Comparison of ENCODE assay signal across 20 cellular contexts in the genomic region with DNA sequence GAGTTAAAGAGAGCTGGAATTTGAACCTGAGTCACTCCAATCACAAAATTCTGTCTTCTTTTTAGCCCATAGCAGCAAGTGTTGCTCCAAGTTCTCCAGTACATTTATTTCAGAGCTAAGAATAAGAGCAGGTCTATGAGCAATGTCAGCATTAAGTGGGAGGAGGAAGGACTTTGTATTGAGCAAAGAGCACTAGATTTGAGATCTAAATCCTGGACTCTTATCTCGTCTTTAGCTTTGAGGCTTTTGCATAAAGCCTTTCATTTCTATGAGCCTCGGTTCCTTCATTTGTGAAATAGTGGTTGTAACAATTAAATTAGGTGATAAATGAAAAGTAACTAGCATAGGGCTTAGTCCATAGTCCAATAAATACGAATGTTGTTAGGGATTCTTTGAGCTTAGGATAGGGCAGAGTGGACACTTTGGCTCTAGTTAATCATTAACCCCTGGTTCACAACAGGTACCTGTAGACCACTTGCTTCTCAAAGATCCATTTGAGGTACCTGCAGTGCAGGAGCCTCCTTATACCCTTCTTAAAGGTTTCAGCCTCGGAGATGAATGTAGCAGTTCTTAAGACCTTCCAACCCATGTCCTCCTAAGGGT.
DNase-seq lines count a peak whose midpoint lies in the region; ATAC-seq and TF ChIP-seq lines count a peak whose summit lies in the region.
"Had no signal": no experiment of that assay in that cellular context is flagged by ENCODE, and none has a peak within 500 bp of the region (broad histone marks: within the 10 kb centered on the region; RNA-seq: fewer than 3 reads in every experiment).

No MANE protein-coding gene starts in this region.

- no peak overlapping the region for H2AFZ ChIP-seq in smooth muscle cell (ENCODE audit: low read depth)
- H2AFZ ChIP-seq: GM23338 had no signal

- H3K9me3 ChIP-seq in neutrophil, result no peaks in the 10 kb centered on the region
- H3K9me3 ChIP-seq in smooth muscle cell (replicated peaks; ENCODE audit: low read depth), result no peaks in the 10 kb centered on the region

- 78% methylated on average over 4 of the region's 4 CpGs for WGBS in smooth muscle cell (ENCODE audit: low lambda C conversion rate)

- H3K4me2 ChIP-seq in smooth muscle cell, result no peak overlapping the region
- H3K4me2 ChIP-seq: BLaER1, GM23338 had no signal

- peaks cover 0 to 2% (median 2%) of the 10 kb centered on the region in 3 donors for H3K27me3 Mint-ChIP-seq in CD14-positive monocyte (ENCODE audit: low read depth in 3 of 3)
- H3K27me3 Mint-ChIP-seq: B cell; CD4-positive, alpha-beta memory T cell had no signal

- peaks cover 35% of the 10 kb centered on the region for H3K4me1 Mint-ChIP-seq in CD14-positive monocyte
- H3K4me1 Mint-ChIP-seq: B cell; CD4-positive, alpha-beta memory T cell; GM23338; H9 had no signal

- no peak overlapping the region for H3K4me3 ChIP-seq in neutrophil (ENCODE audit: low read depth in 1 of 2, low read length in 1 of 2)
- H3K4me3 ChIP-seq in smooth muscle cell, result no peak overlapping the region
- H3K4me3 ChIP-seq: BLaER1, GM23338 had no signal

- peaks cover 20 to 29% of the 10 kb centered on the region in 2 experiments for H3K4me1 ChIP-seq in neutrophil (ENCODE audit: control insufficient read depth in 1 of 2, insufficient read depth in 1 of 2, low read depth in 1 of 2, low read length in 1 of 2)
- H3K4me1 ChIP-seq in smooth muscle cell (ENCODE audit: low read depth), result no peaks in the 10 kb centered on the region
- H3K4me1 ChIP-seq: BLaER1 had no signal

- H3K36me3 ChIP-seq in neutrophil, result no peaks in the 10 kb centered on the region
- no peaks in the 10 kb centered on the region for H3K36me3 ChIP-seq in smooth muscle cell (ENCODE audit: low read depth)
- H3K36me3 ChIP-seq: BLaER1 had no signal

- DNase-seq in CD14-positive monocyte (ENCODE audit: low spot score) (no peak), LoVo (ENCODE audit: low spot score) (peak; percentile 9), left colon (no peak), GDM1 (lab: John Stamatoyannopoulos, UW) (no peak), smooth muscle cell (lab: John Stamatoyannopoulos, UW; ENCODE audit: unreplicated experiment) (no peak), HCEC 1CT (no peak), SIG-M5 treated with dmso at 0.1 percent for 504 hours (lab: John Stamatoyannopoulos, UW; ENCODE audit: unreplicated experiment) (no peak)
- DNase-seq: Calu3; CD4-positive, alpha-beta memory T cell; DMS79; EL; GF-D8; H9; HFFc6 had no signal

- H3F3A ChIP-seq in smooth muscle cell (ENCODE audit: low read depth), result no peaks in the 10 kb centered on the region

- no peak for TF ChIP-seq CTCF in CD14-positive monocyte (IDR thresholded peaks at IDR 0.05)
- TF ChIP-seq CTCF in neutrophil (IDR thresholded peaks at IDR 0.05), result no peak
- TF ChIP-seq CTCF in smooth muscle cell (IDR thresholded peaks at IDR 0.05; ENCODE audit: borderline replicate concordance, insufficient read depth, poor library complexity, severe bottlenecking), result no peak

- peak; percentile 79 for ATAC-seq in left colon
- ATAC-seq: GM23338 had no signal

- intact Hi-C loops in CD14-positive monocyte (cut with micrococcal nuclease) (loop anchor here in 1 of 2 donors (5.0 kb wide), 1 partner anchor 34 kb away; no protein-coding TSS in a partner anchor), left colon (cut with DNase I, micrococcal nuclease) (no loop called here)

- H3K27ac ChIP-seq in neutrophil (peak overlapping the region; percentile 47), smooth muscle cell (ENCODE audit: low read depth) (no peak overlapping the region)
- H3K27ac ChIP-seq: 22Rv1, BLaER1, C4-2B had no signal

- H3K36me3 Mint-ChIP-seq in CD14-positive monocyte, result peaks cover 13 to 15% of the 10 kb centered on the region in 2 donors
- H3K36me3 Mint-ChIP-seq: CD4-positive, alpha-beta memory T cell had no signal

- no peak overlapping the region for H3K9ac ChIP-seq in smooth muscle cell (ENCODE audit: low read depth)
- H3K9ac ChIP-seq: BLaER1 had no signal

- no peaks in the 10 kb centered on the region for H4K20me1 ChIP-seq in smooth muscle cell (ENCODE audit: low read depth)
- H4K20me1 ChIP-seq: BLaER1 had no signal

- H3K4me3 Mint-ChIP-seq in CD14-positive monocyte, result no peak overlapping the region
- H3K4me3 Mint-ChIP-seq: B cell, GM23338, H9, HFFc6 had no signal

- peak overlapping the region; percentile 31 to 84 (median 74) for H3K27ac Mint-ChIP-seq in CD14-positive monocyte
- H3K27ac Mint-ChIP-seq: B cell; CD4-positive, alpha-beta memory T cell; GM23338; H9; HFFc6 had no signal

- H3K27me3 ChIP-seq in neutrophil, result no peaks in the 10 kb centered on the region
- no peaks in the 10 kb centered on the region for H3K27me3 ChIP-seq in smooth muscle cell (ENCODE audit: low read depth)
- H3K27me3 ChIP-seq: BLaER1 had no signal

- H3K79me2 ChIP-seq in smooth muscle cell (ENCODE audit: low read depth), result no peaks in the 10 kb centered on the region

- peaks cover 7 to 10% (median 8%) of the 10 kb centered on the region in 7 donors for H3K9me3 Mint-ChIP-seq in CD14-positive monocyte
